Comparison of ENCODE assay signal across 8 cellular contexts in genomic region chr15:41230650-41231533, GRCh38. TPM values are rescaled to one million over a fixed set of nuclear protein-coding genes. Genes with fewer than 3 reads are reported as not detected.
DNase-seq lines count a peak whose midpoint lies in the region; ATAC-seq and TF ChIP-seq lines count a peak whose summit lies in the region.

Gene CHP1, plus strand, starts transcription at chr15:41231268. Its CDS starts 115 bp downstream, at chr15:41231383.
Gene EXD1, minus strand, starts transcription at chr15:41230757. Its CDS starts 4,182 bp downstream, at chr15:41226575.

- POLR2A ChIA-PET in CD8-positive, alpha-beta T cell (lab: Charles Lee), result interaction anchor here (0.6 to 1.9 kb wide), 15 partner anchors 9 to 742 kb away, joined by 3 to 14 read pairs (median 3); partner anchors contain the start of genes CHAC1, EHD4, INO80 and NUSAP1
- POLR2A ChIA-PET in activated CD4-positive, alpha-beta memory T cell treated with anti-CD3 and anti-CD28 coated beads for 36 hours (lab: Charles Lee), result interaction anchor here (0.6 to 2.1 kb wide), 5 partner anchors 53 to 841 kb away, joined by 3 to 7 read pairs (median 6); partner anchors contain the start of genes CHAC1, INO80, NUSAP1 and OIP5

- peak; percentile 99 for TF ChIP-seq CTCF in CD8-positive, alpha-beta T cell (IDR thresholded peaks at IDR 0.05)
- peak; percentile 88 to 97 (median 93) for TF ChIP-seq CTCF in right lobe of liver (IDR thresholded peaks at IDR 0.05)

- peaks cover 27% of the 10 kb centered on the region for H3K4me1 ChIP-seq in CD8-positive, alpha-beta T cell (ENCODE audit: insufficient read depth, low read length)
- H3K4me1 ChIP-seq in duodenal mucosa (ENCODE audit: control insufficient read depth in 1 of 2, insufficient read depth in 2 of 2, low read length in 2 of 2), result peaks cover 10 to 13% of the 10 kb centered on the region in 2 donors
- peaks cover 0 to 23% (median 5%) of the 10 kb centered on the region in 4 donors for H3K4me1 ChIP-seq in right lobe of liver

- no peaks in the 10 kb centered on the region for H3K36me3 ChIP-seq in CD8-positive, alpha-beta T cell (ENCODE audit: insufficient read depth, low read length)
- H3K36me3 ChIP-seq in duodenal mucosa (ENCODE audit: control insufficient read depth in 1 of 2, insufficient read depth in 2 of 2, low read length in 2 of 2), result no peaks in the 10 kb centered on the region
- H3K36me3 ChIP-seq in right lobe of liver, result no peaks in the 10 kb centered on the region

- TF ChIP-seq POLR2A in right lobe of liver (IDR thresholded peaks at IDR 0.05), result peak; percentile 84

- DNase-seq in CD8-positive, alpha-beta T cell, result peak; percentile 89 to 97 (median 94)
- DNase-seq in HK-2 (ENCODE audit: unreplicated experiment), result peak; percentile 93
- DNase-seq in NCI-H82 (lab: John Stamatoyannopoulos, UW), result peak; percentile 99
- peak; percentile 98 for DNase-seq in activated CD4-positive, alpha-beta memory T cell treated with anti-CD3 and anti-CD28 coated beads for 36 hours
- peak; percentile 99 for DNase-seq in right lobe of liver
- peak; percentile 98 for DNase-seq in stimulated activated CD4-positive, alpha-beta T cell treated with anti-CD3 and anti-CD28 coated beads, Interleukin-4, amount 100 ng/mL, for 24 hours

- intact Hi-C loops in CD8-positive, alpha-beta T cell (cut with DNase I, micrococcal nuclease), result loop anchor here (1.0 to 5.0 kb wide), 11 partner anchors 52 to 909 kb away; partner anchors contain the start of genes NUSAP1 (in 2 of the 2), OIP5 (in 2 of the 2), CHAC1 (in 1 of the 2) and DNAJC17 (in 1 of the 2)
- intact Hi-C loops in activated CD4-positive, alpha-beta memory T cell treated with anti-CD3 and anti-CD28 coated beads for 36 hours (cut with micrococcal nuclease), result loop anchor here (1.0 to 10.0 kb wide), 8 partner anchors 52 to 324 kb away; partner anchors contain the start of genes CHAC1, ITPKA, NUSAP1 and OIP5
- intact Hi-C loops in right lobe of liver (cut with DNase I), result no loop called here

- no peaks in the 10 kb centered on the region for H3K27me3 Mint-ChIP-seq in CD8-positive, alpha-beta T cell (ENCODE audit: low read depth)
- H3K27me3 Mint-ChIP-seq in activated CD4-positive, alpha-beta memory T cell treated with anti-CD3 and anti-CD28 coated beads for 36 hours, result no peaks in the 10 kb centered on the region

- 0% methylated on average over 22 of the region's 80 CpGs for WGBS in right lobe of liver (ENCODE audit: insufficient coverage, low coverage, low lambda C conversion rate, missing lambda C conversion rate)

- peak within 1 kb of the TSS; percentile 83 for H3K4me3 ChIP-seq in CD8-positive, alpha-beta T cell (ENCODE audit: low read depth, low read length)
- H3K4me3 ChIP-seq in duodenal mucosa (ENCODE audit: low read depth in 1 of 2, low read length in 2 of 2) (peak within 1 kb of the TSS; percentile 95 to 96), right lobe of liver (peak within 1 kb of the TSS; percentile 76 to 88 (median 77))

- CTCF ChIA-PET in CD8-positive, alpha-beta T cell (lab: Charles Lee), result interaction anchor here (0.9 to 2.3 kb wide), 5 partner anchors 11 to 324 kb away, joined by 3 to 7 read pairs (median 4); partner anchors contain the start of genes NUSAP1 and OIP5
- CTCF ChIA-PET in activated CD4-positive, alpha-beta memory T cell treated with anti-CD3 and anti-CD28 coated beads for 36 hours (lab: Charles Lee), result interaction anchor here (0.6 to 1.7 kb wide), 26 partner anchors 9 to 848 kb away, joined by 3 to 11 read pairs (median 4); partner anchors contain the start of genes CHAC1, NUSAP1, OIP5 and VPS18

- H3K27ac Mint-ChIP-seq in CD8-positive, alpha-beta T cell, result peak within 1 kb of the TSS; percentile 90
- peak within 1 kb of the TSS; percentile 81 for H3K27ac Mint-ChIP-seq in activated CD4-positive, alpha-beta memory T cell treated with anti-CD3 and anti-CD28 coated beads for 36 hours

- peak within 1 kb of the TSS; percentile 74 for H3K27ac ChIP-seq in CD8-positive, alpha-beta T cell (ENCODE audit: low read depth, low read length)
- peak within 1 kb of the TSS; percentile 83 for H3K27ac ChIP-seq in duodenal mucosa (ENCODE audit: low read depth, low read length)
- H3K27ac ChIP-seq in right lobe of liver, result peak within 1 kb of the TSS; percentile 88 to 92 (median 90)

- peak within 1 kb of the TSS; percentile 97 to 98 for H3K9ac ChIP-seq in duodenal mucosa (ENCODE audit: low read depth in 1 of 2, low read length in 2 of 2)

- ATAC-seq in CD8-positive, alpha-beta T cell, result peak; percentile 95
- ATAC-seq in GM19452 (IDR thresholded peaks at IDR 0.05; ENCODE audit: unreplicated experiment) (peak; percentile 86), right lobe of liver (peak; percentile 95 to 99 (median 97))

- H3K4me3 Mint-ChIP-seq in CD8-positive, alpha-beta T cell, result peak within 1 kb of the TSS; percentile 89
- peak within 1 kb of the TSS; percentile 89 for H3K4me3 Mint-ChIP-seq in activated CD4-positive, alpha-beta memory T cell treated with anti-CD3 and anti-CD28 coated beads for 36 hours

- no peaks in the 10 kb centered on the region for H3K9me3 Mint-ChIP-seq in CD8-positive, alpha-beta T cell
- H3K9me3 Mint-ChIP-seq in activated CD4-positive, alpha-beta memory T cell treated with anti-CD3 and anti-CD28 coated beads for 36 hours, result no peaks in the 10 kb centered on the region

- no peaks in the 10 kb centered on the region for H3K36me3 Mint-ChIP-seq in CD8-positive, alpha-beta T cell
- no peaks in the 10 kb centered on the region for H3K36me3 Mint-ChIP-seq in activated CD4-positive, alpha-beta memory T cell treated with anti-CD3 and anti-CD28 coated beads for 36 hours

- H3K4me1 Mint-ChIP-seq in CD8-positive, alpha-beta T cell (ENCODE audit: low read depth), result peaks cover 37% of the 10 kb centered on the region
- peaks cover 30% of the 10 kb centered on the region for H3K4me1 Mint-ChIP-seq in activated CD4-positive, alpha-beta memory T cell treated with anti-CD3 and anti-CD28 coated beads for 36 hours (ENCODE audit: low read depth)

- H3K9me3 ChIP-seq in CD8-positive, alpha-beta T cell (ENCODE audit: low read length), result no peaks in the 10 kb centered on the region
- H3K9me3 ChIP-seq in duodenal mucosa (ENCODE audit: control insufficient read depth in 1 of 2, low read length in 2 of 2), result no peaks in the 10 kb centered on the region
- no peaks in the 10 kb centered on the region for H3K9me3 ChIP-seq in right lobe of liver

- no peaks in the 10 kb centered on the region for H3K27me3 ChIP-seq in CD8-positive, alpha-beta T cell (ENCODE audit: insufficient read depth, low read length)
- no peaks in the 10 kb centered on the region for H3K27me3 ChIP-seq in duodenal mucosa (ENCODE audit: control insufficient read depth in 1 of 2, insufficient read depth in 2 of 2, low read length in 2 of 2)
- H3K27me3 ChIP-seq in right lobe of liver, result no peaks in the 10 kb centered on the region

RNA-seq across cellular contexts. Expression of gene CHP1, which starts in this region (rescaled TPM):
- total RNA-seq in CD8-positive, alpha-beta T cell, result 10 to 100 TPM; 25.6 to 28.9 TPM
- total RNA-seq in activated CD4-positive, alpha-beta memory T cell treated with anti-CD3 and anti-CD28 coated beads for 36 hours, result 10 to 100 TPM; 46.3 to 48.7 TPM
- 100 to 1,000 TPM; 137 to 270 (median 205) TPM for total RNA-seq in right lobe of liver

RNA-seq across cellular contexts. Expression of gene EXD1, which starts in this region (rescaled TPM):
- total RNA-seq in CD8-positive, alpha-beta T cell, result not detected
- not detected for total RNA-seq in activated CD4-positive, alpha-beta memory T cell treated with anti-CD3 and anti-CD28 coated beads for 36 hours
- under 1 TPM in 1 of 6 experiments, not detected in 5; 0.22 TPM for total RNA-seq in right lobe of liver

Comparison
In these comparisons a context has a peak if more than half of its experiments do, and no peak if none do; other contexts are left out.
1. Peak in every context shown above with its lines: DNase-seq, ATAC-seq, H3K4me3 ChIP-seq and H3K27ac ChIP-seq.
2. intact Hi-C loops: an anchor here in CD8-positive, alpha-beta T cell (1.0 to 5.0 kb wide) and activated CD4-positive, alpha-beta memory T cell treated with anti-CD3 and anti-CD28 coated beads for 36 hours (1.0 to 10.0 kb wide); none called in right lobe of liver.